ENCODE assay signal across 1 cellular context in the genomic region with DNA sequence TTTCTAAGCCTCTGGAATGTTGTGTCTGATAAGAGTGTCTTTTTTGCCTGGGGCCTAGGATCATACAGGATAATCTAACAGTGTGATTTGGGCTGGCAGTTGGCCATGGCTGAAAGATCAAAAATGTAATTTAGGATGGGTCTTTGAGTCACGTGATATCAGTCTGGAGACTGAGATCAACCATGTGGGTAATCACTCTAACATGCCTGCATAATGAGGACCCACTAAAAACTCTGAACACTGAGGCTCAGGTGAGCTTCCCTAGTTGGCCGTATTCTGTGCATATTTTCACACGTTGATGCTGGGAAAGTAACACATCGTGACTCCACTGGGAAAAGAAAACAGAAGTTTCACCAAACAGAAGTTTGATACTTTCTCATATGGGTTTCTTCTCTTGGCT.
TF ChIP-seq lines count a peak whose summit lies in the region.

No MANE protein-coding gene starts in this region.

TF ChIP-seq in HEK293, 187 proteins besides CTCF, POLR2A, EP300 and RAD21 (continued from another document):
- TF ChIP-seq REST (tag by site-specific recombination; IDR thresholded peaks at IDR 0.05): no peak
- TF ChIP-seq, protein P1, sequence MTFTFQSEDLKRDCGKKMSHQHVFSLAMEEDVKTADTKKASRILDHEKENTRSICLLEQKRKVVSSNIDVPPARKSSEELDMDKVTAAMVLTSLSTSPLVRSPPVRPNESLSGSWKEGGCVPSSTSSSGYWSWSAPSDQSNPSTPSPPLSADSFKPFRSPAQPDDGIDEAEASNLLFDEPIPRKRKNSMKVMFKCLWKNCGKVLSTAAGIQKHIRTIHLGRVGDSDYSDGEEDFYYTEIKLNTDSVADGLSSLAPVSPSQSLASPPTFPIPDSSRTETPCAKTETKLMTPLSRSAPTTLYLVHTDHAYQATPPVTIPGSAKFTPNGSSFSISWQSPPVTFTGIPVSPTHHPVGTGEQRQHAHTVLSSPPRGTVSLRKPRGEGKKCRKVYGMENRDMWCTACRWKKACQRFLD (tag by site-specific recombination; IDR thresholded peaks at IDR 0.05): no peak
